Comparison of ENCODE assay signal across 1 cellular context in genomic region chr7:111229951-111230350, GRCh38.
TF ChIP-seq lines count a peak whose summit lies in the region.

No MANE protein-coding gene starts in this region.

TF ChIP-seq in IMR-90, 13 proteins besides CTCF, POLR2A, EP300 and RAD21 (continued from another document):
- TF ChIP-seq, protein P1, sequence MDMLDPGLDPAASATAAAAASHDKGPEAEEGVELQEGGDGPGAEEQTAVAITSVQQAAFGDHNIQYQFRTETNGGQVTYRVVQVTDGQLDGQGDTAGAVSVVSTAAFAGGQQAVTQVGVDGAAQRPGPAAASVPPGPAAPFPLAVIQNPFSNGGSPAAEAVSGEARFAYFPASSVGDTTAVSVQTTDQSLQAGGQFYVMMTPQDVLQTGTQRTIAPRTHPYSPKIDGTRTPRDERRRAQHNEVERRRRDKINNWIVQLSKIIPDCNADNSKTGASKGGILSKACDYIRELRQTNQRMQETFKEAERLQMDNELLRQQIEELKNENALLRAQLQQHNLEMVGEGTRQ (IDR thresholded peaks at IDR 0.05; ENCODE audit: low read depth, low read length), result no peak
- TF ChIP-seq RFX5 (IDR thresholded peaks at IDR 0.05; ENCODE audit: low read depth, low read length), result no peak
- no peak for TF ChIP-seq CEBPB (IDR thresholded peaks at IDR 0.05; ENCODE audit: low read depth, low read length)
